Comparison of ENCODE assay signal across 8 cellular contexts in the genomic region with DNA sequence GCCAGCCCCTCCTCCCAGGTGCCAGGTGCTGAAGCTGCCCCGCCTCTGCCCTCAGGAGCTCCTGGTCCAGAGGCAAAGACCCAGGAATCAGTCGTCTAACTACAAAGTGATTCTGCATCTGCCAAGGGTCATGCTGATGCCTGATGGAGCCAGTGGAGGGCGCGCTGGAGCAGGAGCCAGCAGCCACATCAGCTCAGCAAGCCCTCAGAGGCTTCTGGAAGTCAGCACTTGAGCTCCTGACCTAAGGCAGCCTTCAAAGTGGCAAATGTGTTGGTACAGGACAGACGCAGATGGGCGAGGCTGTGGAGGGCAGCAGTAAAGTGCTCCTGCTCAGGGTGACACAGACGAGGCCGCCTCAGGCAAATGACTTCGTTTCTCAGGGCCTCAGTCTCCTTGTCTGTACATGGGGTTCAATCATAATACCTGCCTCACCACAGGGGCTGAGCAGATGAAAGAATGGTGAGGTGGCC. TPM values are rescaled to one million over a fixed set of nuclear protein-coding genes. Genes with fewer than 3 reads are reported as not detected.
A peak's percentile ranks its signal among the peaks of the same experiment; 100 is the strongest.
DNase-seq lines count a peak whose midpoint lies in the region; ATAC-seq, FAIRE-seq and TF ChIP-seq lines count a peak whose summit lies in the region.

No MANE protein-coding gene starts in this region.

- H3K4me1 ChIP-seq in HAP-1, result no peaks in the 10 kb centered on the region

- POLR2A ChIA-PET in activated naive CD8-positive, alpha-beta T cell treated with anti-CD3 and anti-CD28 coated beads, Interleukin-2, amount 10 ng/mL, durations not matched to agents 7 days and 5 days (lab: Charles Lee), result interaction anchor here (1.2 to 2.0 kb wide), 3 partner anchors 33 to 108 kb away, joined by 3 to 7 read pairs (median 3); no protein-coding TSS in a partner anchor

- no peaks in the 10 kb centered on the region for H3K9me3 ChIP-seq in HAP-1

- peaks cover 7% of the 10 kb centered on the region for H3K4me1 Mint-ChIP-seq in activated naive CD8-positive, alpha-beta T cell treated with anti-CD3 and anti-CD28 coated beads, Interleukin-2, amount 10 ng/mL, durations not matched to agents 7 days and 5 days
- peaks cover 8% of the 10 kb centered on the region for H3K4me1 Mint-ChIP-seq in stimulated activated effector memory CD8-positive, alpha-beta T cell treated with anti-CD3 and anti-CD28 coated beads, Interleukin-12 subunit alpha, Interleukin-12 subunit beta, amount 100 ng/mL, for 72 hours

- no peaks in the 10 kb centered on the region for H3K9me3 Mint-ChIP-seq in activated naive CD8-positive, alpha-beta T cell treated with anti-CD3 and anti-CD28 coated beads, Interleukin-2, amount 10 ng/mL, durations not matched to agents 7 days and 5 days
- H3K9me3 Mint-ChIP-seq in stimulated activated effector memory CD8-positive, alpha-beta T cell treated with anti-CD3 and anti-CD28 coated beads, Interleukin-12 subunit alpha, Interleukin-12 subunit beta, amount 100 ng/mL, for 72 hours, result no peaks in the 10 kb centered on the region

- FAIRE-seq in RCC 7860 (lab: Jason Lieb, UNC), result no peak

- H3K4me3 Mint-ChIP-seq in activated naive CD8-positive, alpha-beta T cell treated with anti-CD3 and anti-CD28 coated beads, Interleukin-2, amount 10 ng/mL, durations not matched to agents 7 days and 5 days, result no peak overlapping the region
- no peak overlapping the region for H3K4me3 Mint-ChIP-seq in stimulated activated effector memory CD8-positive, alpha-beta T cell treated with anti-CD3 and anti-CD28 coated beads, Interleukin-12 subunit alpha, Interleukin-12 subunit beta, amount 100 ng/mL, for 72 hours

- in situ Hi-C loops in HAP-1 (cut with MboI; ENCODE audit: low sequenced_read_pairs), result no loop called here

- ATAC-seq in activated naive CD8-positive, alpha-beta T cell treated with anti-CD3 and anti-CD28 coated beads, Interleukin-2, amount 10 ng/mL, durations not matched to agents 7 days and 5 days (ENCODE audit: low read depth), result peak; percentile 74
- ATAC-seq in stimulated activated effector memory CD8-positive, alpha-beta T cell treated with anti-CD3 and anti-CD28 coated beads, Interleukin-12 subunit alpha, Interleukin-12 subunit beta, amount 100 ng/mL, for 72 hours, result peak; percentile 80
- ATAC-seq in omental fat pad (ENCODE audit: low FRiP score), result no peak

- no peak overlapping the region for H3K27ac ChIP-seq in C4-2B

- DNase-seq in HAP-1 (ENCODE audit: low spot score in 2 of 2), result peak; percentile 20 to 77
- peak; percentile 44 for DNase-seq in RCC 7860 (ENCODE audit: low spot score)
- peak; percentile 65 for DNase-seq in activated naive CD8-positive, alpha-beta T cell treated with anti-CD3 and anti-CD28 coated beads, Interleukin-2, amount 10 ng/mL, durations not matched to agents 7 days and 5 days
- DNase-seq in left kidney (ENCODE audit: low read depth, low spot score), result peak; percentile 66
- peak; percentile 36 to 79 for DNase-seq in stimulated activated effector memory CD8-positive, alpha-beta T cell treated with anti-CD3 and anti-CD28 coated beads, Interleukin-12 subunit alpha, Interleukin-12 subunit beta, amount 100 ng/mL, for 72 hours (ENCODE audit: low spot score in 2 of 2)
- no peak for DNase-seq in NCI-H1092 (lab: John Stamatoyannopoulos, UW)
- DNase-seq in omental fat pad (ENCODE audit: low spot score), result no peak

- peaks cover 48% of the 10 kb centered on the region for H3K36me3 ChIP-seq in HAP-1 (replicated peaks)

- H3K36me3 Mint-ChIP-seq in activated naive CD8-positive, alpha-beta T cell treated with anti-CD3 and anti-CD28 coated beads, Interleukin-2, amount 10 ng/mL, durations not matched to agents 7 days and 5 days, result peaks cover 16% of the 10 kb centered on the region
- H3K36me3 Mint-ChIP-seq in stimulated activated effector memory CD8-positive, alpha-beta T cell treated with anti-CD3 and anti-CD28 coated beads, Interleukin-12 subunit alpha, Interleukin-12 subunit beta, amount 100 ng/mL, for 72 hours, result peaks cover 88% of the 10 kb centered on the region

- TF ChIP-seq CTCF in C4-2B (conservative IDR thresholded peaks at IDR 0.05) (peak; percentile 72), omental fat pad (IDR thresholded peaks at IDR 0.05) (no peak)

- H3K4me3 ChIP-seq in HAP-1, result no peak overlapping the region

- H3K27me3 Mint-ChIP-seq in activated naive CD8-positive, alpha-beta T cell treated with anti-CD3 and anti-CD28 coated beads, Interleukin-2, amount 10 ng/mL, durations not matched to agents 7 days and 5 days, result no peaks in the 10 kb centered on the region

- H3K27me3 ChIP-seq in HAP-1 (ENCODE audit: low read depth), result no peaks in the 10 kb centered on the region

- H3K27ac Mint-ChIP-seq in activated naive CD8-positive, alpha-beta T cell treated with anti-CD3 and anti-CD28 coated beads, Interleukin-2, amount 10 ng/mL, durations not matched to agents 7 days and 5 days, result peak overlapping the region; percentile 83
- peak overlapping the region; percentile 73 for H3K27ac Mint-ChIP-seq in stimulated activated effector memory CD8-positive, alpha-beta T cell treated with anti-CD3 and anti-CD28 coated beads, Interleukin-12 subunit alpha, Interleukin-12 subunit beta, amount 100 ng/mL, for 72 hours

RNA-seq across cellular contexts. Expression of a gene that starts 10.9 kb away (rescaled TPM):
- 10 to 100 TPM; 15.7 to 16.1 TPM for total RNA-seq in activated naive CD8-positive, alpha-beta T cell treated with anti-CD3 and anti-CD28 coated beads, Interleukin-2, amount 10 ng/mL, durations not matched to agents 7 days and 5 days
- total RNA-seq in omental fat pad, result 10 to 100 TPM in 3 of 4 donors, 1 to 10 TPM in 1; 7.3 to 16.0 (median 14.1) TPM

RNA-seq across cellular contexts. Expression of a gene that starts 27.0 kb away (rescaled TPM):
- not detected for total RNA-seq in activated naive CD8-positive, alpha-beta T cell treated with anti-CD3 and anti-CD28 coated beads, Interleukin-2, amount 10 ng/mL, durations not matched to agents 7 days and 5 days
- total RNA-seq in omental fat pad, result not detected

RNA-seq across cellular contexts. Expression of a gene that starts 33.7 kb away (rescaled TPM):
- 10 to 100 TPM; 43.7 to 48.6 TPM for total RNA-seq in activated naive CD8-positive, alpha-beta T cell treated with anti-CD3 and anti-CD28 coated beads, Interleukin-2, amount 10 ng/mL, durations not matched to agents 7 days and 5 days
- 1 to 10 TPM in 2 of 4 donors, under 1 TPM in 2; 0.65 to 5.6 (median 2.1) TPM for total RNA-seq in omental fat pad

Comparison
In these comparisons a context has a peak if more than half of its experiments do, and no peak if none do; other contexts are left out.
1. DNase-seq: peak in HAP-1 (2 of 2), RCC 7860 (single experiment), activated naive CD8-positive, alpha-beta T cell treated with anti-CD3 and anti-CD28 coated beads, Interleukin-2, amount 10 ng/mL, durations not matched to agents 7 days and 5 days (single experiment), left kidney (single experiment) and stimulated activated effector memory CD8-positive, alpha-beta T cell treated with anti-CD3 and anti-CD28 coated beads, Interleukin-12 subunit alpha, Interleukin-12 subunit beta, amount 100 ng/mL, for 72 hours (2 of 2); none in NCI-H1092 (single experiment) and omental fat pad (single experiment).
2. RNA of a gene that starts 33.7 kb away (total RNA-seq): 43.7 to 48.6 TPM in activated naive CD8-positive, alpha-beta T cell treated with anti-CD3 and anti-CD28 coated beads, Interleukin-2, amount 10 ng/mL, durations not matched to agents 7 days and 5 days; 0.65 to 5.6 TPM in omental fat pad; every median in the first group is over 4 times any median in the second.